22 cellular contexts compared by ENCODE assay signal in the genomic region with DNA sequence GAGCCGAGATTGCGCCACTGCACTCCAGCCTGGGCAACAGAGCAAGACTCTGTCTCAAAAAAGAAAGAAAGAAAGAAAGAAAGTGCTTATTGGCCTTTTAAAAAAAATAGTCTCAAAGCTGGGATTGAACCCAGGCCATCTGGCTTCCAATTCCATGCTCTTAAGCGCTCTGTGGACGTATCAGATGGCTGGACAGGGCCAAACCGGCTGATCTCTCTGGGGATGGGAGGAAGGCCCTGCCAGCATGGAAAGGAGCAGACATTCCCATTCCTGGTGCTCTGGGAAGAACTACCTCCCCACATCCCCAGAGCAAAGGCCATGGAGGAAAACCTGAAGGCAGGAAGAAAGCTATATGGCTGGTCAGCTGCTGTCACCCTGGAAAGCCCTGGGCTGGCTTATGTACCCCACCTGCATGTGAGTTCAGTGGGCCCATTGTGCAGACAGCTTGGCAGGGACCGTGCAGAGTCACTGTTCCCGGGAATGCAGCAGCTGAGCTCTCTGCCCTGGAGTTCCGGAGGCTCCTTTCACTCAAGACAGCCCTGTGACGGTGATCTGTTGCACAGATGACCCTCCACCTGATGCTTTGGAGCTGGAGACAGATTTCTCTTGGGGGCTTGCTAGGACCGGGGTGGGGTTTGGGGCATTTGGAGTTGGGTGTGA.
DNase-seq lines count a peak whose midpoint lies in the region; ATAC-seq and TF ChIP-seq lines count a peak whose summit lies in the region.
"Had no signal": no experiment of that assay in that cellular context is flagged by ENCODE, and none has a peak within 500 bp of the region (broad histone marks: within the 10 kb centered on the region; RNA-seq: fewer than 3 reads in every experiment).

No MANE protein-coding gene starts in this region.

- no peak overlapping the region for H3K4ac ChIP-seq in mesendoderm (ENCODE audit: low read depth, low read length)

- in situ Hi-C loops in mammary epithelial cell (cut with MboI; ENCODE audit: low sequenced_read_pairs in 2 of 2): no loop called here

- no peak overlapping the region for H4K8ac ChIP-seq in mesendoderm (ENCODE audit: low read depth, low read length)

- H3K27me3 Mint-ChIP-seq in memory B cell: no peaks in the 10 kb centered on the region

- no peak for TF ChIP-seq POLR2A in vagina (IDR thresholded peaks at IDR 0.05)

- no peak overlapping the region for H2BK120ac ChIP-seq in mesendoderm (ENCODE audit: low read depth, low read length)

- WGBS in mammary epithelial cell (ENCODE audit: low coverage, missing lambda C conversion rate): 49% methylated on average over 6 of the region's 10 CpGs
- no CpG with 5 or more reads among the region's 10 CpGs for WGBS in mesendoderm (ENCODE audit: extremely low coverage, insufficient coverage, low lambda C conversion rate)
- WGBS in smooth muscle cell (ENCODE audit: low lambda C conversion rate): 79% methylated on average over 10 of the region's 10 CpGs

- no peak overlapping the region for H3K9ac ChIP-seq in mammary epithelial cell (ENCODE audit: insufficient read depth, low read length)
- H3K9ac ChIP-seq in mesendoderm (ENCODE audit: low read length): no peak overlapping the region
- no peak overlapping the region for H3K9ac ChIP-seq in smooth muscle cell (ENCODE audit: low read depth)
- H3K9ac ChIP-seq: neural progenitor cell had no signal

- no peaks in the 10 kb centered on the region for H3F3A ChIP-seq in smooth muscle cell (ENCODE audit: low read depth)

- no peak overlapping the region for H3K4me3 Mint-ChIP-seq in memory B cell
- H3K4me3 Mint-ChIP-seq: neural progenitor cell had no signal

- H3K36me3 Mint-ChIP-seq in memory B cell: peaks cover 13% of the 10 kb centered on the region
- H3K36me3 Mint-ChIP-seq: neural progenitor cell had no signal

- H3K27me3 ChIP-seq in mammary epithelial cell (ENCODE audit: insufficient read depth, low read length) (no peaks in the 10 kb centered on the region), vagina (no peaks in the 10 kb centered on the region), mesendoderm (ENCODE audit: insufficient read depth, low read length, poor library complexity) (no peaks in the 10 kb centered on the region), smooth muscle cell (ENCODE audit: low read depth) (no peaks in the 10 kb centered on the region)
- H3K27me3 ChIP-seq: esophagus squamous epithelium, heart right ventricle, neural progenitor cell, SJSA1, transverse colon had no signal

- peak overlapping the region; percentile 28 for H3K4me2 ChIP-seq in mammary epithelial cell (ENCODE audit: insufficient read depth, low read depth, low read length)
- no peak overlapping the region for H3K4me2 ChIP-seq in mesendoderm (ENCODE audit: low read length)
- H3K4me2 ChIP-seq in smooth muscle cell: no peak overlapping the region
- H3K4me2 ChIP-seq: neural progenitor cell had no signal

- peaks cover 49% of the 10 kb centered on the region for H3K4me1 Mint-ChIP-seq in memory B cell

- no peaks in the 10 kb centered on the region for H4K20me1 ChIP-seq in mammary epithelial cell (ENCODE audit: insufficient read depth, low read length)
- peaks cover 21% of the 10 kb centered on the region for H4K20me1 ChIP-seq in smooth muscle cell (ENCODE audit: low read depth)

- H3K27ac ChIP-seq in mammary epithelial cell (ENCODE audit: insufficient read depth, low read depth, low read length) (no peak overlapping the region), vagina (peak overlapping the region; percentile 24), mesendoderm (ENCODE audit: low read depth, low read length) (no peak overlapping the region), smooth muscle cell (ENCODE audit: low read depth) (no peak overlapping the region)
- H3K27ac ChIP-seq: esophagus squamous epithelium, heart right ventricle, neural progenitor cell, SJSA1, transverse colon had no signal

- ATAC-seq in left ventricle myocardium superior (peak; percentile 48), Right ventricle myocardium superior (ENCODE audit: poor library complexity) (no peak), memory B cell (ENCODE audit: low read depth) (no peak)
- ATAC-seq: activated CD4-positive, CD25-positive, alpha-beta regulatory T cell treated with anti-CD3 and anti-CD28 coated beads, Interleukin-2, amount 50 U/mL, for 24 hours had no signal

- BruUV-seq in mammary epithelial cell (replicated peaks; lab: Mats Ljungman, UMichigan): no TSS peak

- no peak overlapping the region for H2BK5ac ChIP-seq in mesendoderm (ENCODE audit: low read length)

- H3K4me3 ChIP-seq in mammary epithelial cell (replicated peaks in 1 of 3; ENCODE audit: insufficient read depth in 1 of 3, low read depth in 2 of 3, low read length in 3 of 3) (no peak overlapping the region), vagina (no peak overlapping the region), mesendoderm (ENCODE audit: low read length) (no peak overlapping the region), smooth muscle cell (no peak overlapping the region)
- H3K4me3 ChIP-seq: esophagus squamous epithelium, heart right ventricle, neural progenitor cell, SJSA1, transverse colon had no signal

- peaks cover 2% of the 10 kb centered on the region for H3K79me1 ChIP-seq in mesendoderm (ENCODE audit: low read length)

- H3K27ac Mint-ChIP-seq in memory B cell: peak overlapping the region; percentile 45
- H3K27ac Mint-ChIP-seq: activated T-helper 2 cell treated with anti-CD3 and anti-CD28 coated beads, Interferon-gamma antibody, Interleukin-2, Interleukin-4, amounts not matched to agents 10 μg/mL and 5 μg/mL and 100 μg/mL, durations not matched to agents 14 hours and 24 hours and 36 hours; neural progenitor cell had no signal

- no peak overlapping the region for H3K18ac ChIP-seq in mesendoderm (ENCODE audit: low read length)

- no peak overlapping the region for H3K56ac ChIP-seq in mesendoderm (ENCODE audit: low read length)

- H2AFZ ChIP-seq in mammary epithelial cell (ENCODE audit: low read depth, low read length) (no peak overlapping the region), smooth muscle cell (ENCODE audit: low read depth) (no peak overlapping the region)
- H2AFZ ChIP-seq: neural progenitor cell had no signal

- H3K79me2 ChIP-seq in mammary epithelial cell (ENCODE audit: insufficient read depth, low read length): peaks cover 52% of the 10 kb centered on the region
- no peaks in the 10 kb centered on the region for H3K79me2 ChIP-seq in mesendoderm (ENCODE audit: control insufficient read depth, insufficient read depth, low read length)
- H3K79me2 ChIP-seq in smooth muscle cell (ENCODE audit: low read depth): no peaks in the 10 kb centered on the region

- H3K23ac ChIP-seq in mesendoderm (ENCODE audit: low read length): no peak overlapping the region

- dilution Hi-C loops in mammary epithelial cell (cut with HindIII; ENCODE audit: low sequenced_read_pairs): no loop called here

- H4K5ac ChIP-seq in mesendoderm (ENCODE audit: low read length): no peak overlapping the region

- H3K4me1 ChIP-seq in mammary epithelial cell (ENCODE audit: insufficient read depth, low read length) (peaks cover 33% of the 10 kb centered on the region), vagina (peaks cover 30% of the 10 kb centered on the region), mesendoderm (ENCODE audit: control insufficient read depth, low read depth, low read length) (peaks cover 6% of the 10 kb centered on the region), smooth muscle cell (ENCODE audit: low read depth) (peaks cover 9% of the 10 kb centered on the region)
- H3K4me1 ChIP-seq: heart right ventricle had no signal

- DNase-seq in left ventricle myocardium superior: no peak
- DNase-seq in Right ventricle myocardium superior: no peak
- no peak for DNase-seq in mammary epithelial cell
- no peak for DNase-seq in memory B cell (ENCODE audit: low spot score in 2 of 2)
- no peak for DNase-seq in vagina (ENCODE audit: extremely low spot score in 2 of 2)
- no peak for DNase-seq in NOMO-1 treated with dmso at 0.1 percent for 144 hours (lab: John Stamatoyannopoulos, UW; ENCODE audit: unreplicated experiment)
- no peak for DNase-seq in mesendoderm
- no peak for DNase-seq in smooth muscle cell (lab: John Stamatoyannopoulos, UW; ENCODE audit: unreplicated experiment)
- DNase-seq: ACHN; caudate nucleus; DND-41; esophagus squamous epithelium; heart right ventricle; NCI-H1930; retina; stimulated activated naive CD4-positive, alpha-beta T cell; T-helper 2 cell; transverse colon had no signal

- intact Hi-C loops in left ventricle myocardium superior (cut with micrococcal nuclease) (no loop called here), Right ventricle myocardium superior (cut with DNase I) (no loop called here), mammary epithelial cell (cut with micrococcal nuclease) (loop anchor here (2.0 to 10.0 kb wide), 4 partner anchors 59 to 343 kb away; partner anchors contain the start of genes CATSPERG and DPF1), vagina (cut with DNase I) (no loop called here)

- H2AK5ac ChIP-seq in mesendoderm (ENCODE audit: low read length): no peak overlapping the region

- CTCF ChIA-PET in mammary epithelial cell (lab: Charles Lee; ENCODE audit: low non-redundant PET): no interaction called here

- no peak for TF ChIP-seq CTCF in mammary epithelial cell (conservative IDR thresholded peaks at IDR 0.05 in 1 of 2, IDR thresholded peaks at IDR 0.05 in 1 of 2; ENCODE audit: extremely low read depth in 1 of 2, insufficient read depth in 1 of 2, low read depth in 1 of 2, low read length in 2 of 2)
- no peak for TF ChIP-seq CTCF in vagina (IDR thresholded peaks at IDR 0.05)
- TF ChIP-seq CTCF in smooth muscle cell (IDR thresholded peaks at IDR 0.05; ENCODE audit: borderline replicate concordance, insufficient read depth, poor library complexity, severe bottlenecking): no peak

- H2BK15ac ChIP-seq in mesendoderm (replicated peaks; ENCODE audit: low read depth): no peak overlapping the region

- H3K9me3 Mint-ChIP-seq in memory B cell: no peaks in the 10 kb centered on the region
- H3K9me3 Mint-ChIP-seq: activated T-helper 2 cell treated with anti-CD3 and anti-CD28 coated beads, Interferon-gamma antibody, Interleukin-2, Interleukin-4, amounts not matched to agents 10 μg/mL and 5 μg/mL and 100 μg/mL, durations not matched to agents 14 hours and 24 hours and 36 hours; neural progenitor cell had no signal

- H3K36me3 ChIP-seq in mammary epithelial cell (ENCODE audit: insufficient read depth, low read length) (no peaks in the 10 kb centered on the region), vagina (no peaks in the 10 kb centered on the region), mesendoderm (ENCODE audit: control insufficient read depth, insufficient read depth, low read length) (no peaks in the 10 kb centered on the region), smooth muscle cell (ENCODE audit: low read depth) (no peaks in the 10 kb centered on the region)
- H3K36me3 ChIP-seq: esophagus squamous epithelium, heart right ventricle, neural progenitor cell, transverse colon had no signal

- H3K9me3 ChIP-seq in mammary epithelial cell (replicated peaks; ENCODE audit: insufficient read depth, low read length) (no peaks in the 10 kb centered on the region), vagina (no peaks in the 10 kb centered on the region), smooth muscle cell (replicated peaks; ENCODE audit: low read depth) (no peaks in the 10 kb centered on the region)
- H3K9me3 ChIP-seq: esophagus squamous epithelium, heart right ventricle, SJSA1, transverse colon had no signal
